12 cellular contexts compared by ENCODE assay signal in the genomic region with DNA sequence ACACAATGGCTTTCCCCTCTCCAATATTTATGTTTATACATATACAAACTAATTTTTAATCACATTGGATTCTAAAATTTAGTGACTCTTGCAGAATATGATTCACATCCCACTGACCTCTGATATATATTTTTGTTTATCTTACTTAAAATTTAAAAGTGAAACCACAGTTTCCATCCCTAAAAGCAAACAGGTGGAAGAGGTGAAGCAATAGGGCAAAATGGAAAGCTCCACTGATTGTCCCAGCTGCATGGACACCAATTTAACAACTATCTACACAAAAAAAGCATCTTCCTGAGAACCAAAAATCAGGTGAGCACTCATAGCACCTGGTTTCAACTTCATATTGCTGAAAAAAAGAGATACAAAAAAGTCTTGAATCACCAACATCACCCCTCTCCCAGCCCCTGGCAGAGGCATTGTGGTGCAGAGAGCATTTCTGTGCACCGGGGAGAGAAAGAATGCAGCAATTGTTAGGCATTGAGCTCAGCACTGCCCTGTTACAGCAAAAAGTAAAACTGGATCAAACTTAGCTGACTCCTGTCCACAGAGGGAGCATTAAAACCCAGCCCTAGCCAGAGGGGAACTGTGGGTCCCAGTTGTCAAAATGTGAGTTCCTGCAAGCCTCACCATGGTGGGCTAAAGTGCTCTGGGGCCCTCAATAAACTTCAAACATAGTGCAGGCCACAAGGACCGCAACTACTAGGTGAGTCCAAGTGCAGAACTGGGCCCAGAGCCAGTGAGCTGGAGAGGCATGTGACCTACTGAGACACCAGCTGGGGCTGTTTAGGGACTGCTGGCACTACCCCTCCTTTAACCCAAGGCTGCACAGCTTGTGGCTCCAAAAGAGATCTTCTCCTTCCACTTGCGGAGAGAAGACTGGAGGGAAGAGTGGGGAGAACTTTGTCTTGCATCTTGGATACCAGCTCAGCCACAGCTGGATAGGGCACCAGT.
DNase-seq lines count a peak whose midpoint lies in the region; ATAC-seq, FAIRE-seq and TF ChIP-seq lines count a peak whose summit lies in the region.
"Had no signal": no experiment of that assay in that cellular context is flagged by ENCODE, and none has a peak within 500 bp of the region (broad histone marks: within the 10 kb centered on the region; RNA-seq: fewer than 3 reads in every experiment).

No MANE protein-coding gene starts in this region.

- no peak for ATAC-seq in stimulated activated naive CD8-positive, alpha-beta T cell treated with anti-CD3 and anti-CD28 coated beads, Interleukin-15, amount 100 ng/mL, for 72 hours
- ATAC-seq in GM18498 (IDR thresholded peaks at IDR 0.05; ENCODE audit: unreplicated experiment) (no peak), GM19035 (IDR thresholded peaks at IDR 0.05; ENCODE audit: unreplicated experiment) (no peak)
- ATAC-seq: naive thymus-derived CD8-positive, alpha-beta T cell had no signal

- H3K4me3 ChIP-seq in left ventricle myocardium inferior: no peak overlapping the region

- no peak for TF ChIP-seq CTCF in left ventricle myocardium inferior (IDR thresholded peaks at IDR 0.05; ENCODE audit: borderline replicate concordance)

- H3K27me3 ChIP-seq in left ventricle myocardium inferior (ENCODE audit: low read depth): no peaks in the 10 kb centered on the region

- peaks cover 13% of the 10 kb centered on the region for H3K4me1 Mint-ChIP-seq in stimulated activated naive CD8-positive, alpha-beta T cell treated with anti-CD3 and anti-CD28 coated beads, Interleukin-15, amount 100 ng/mL, for 72 hours

- H3K9me3 ChIP-seq in left ventricle myocardium inferior (replicated peaks): peaks cover 6% of the 10 kb centered on the region

- H3K27me3 Mint-ChIP-seq in stimulated activated naive CD8-positive, alpha-beta T cell treated with anti-CD3 and anti-CD28 coated beads, Interleukin-15, amount 100 ng/mL, for 72 hours: no peaks in the 10 kb centered on the region
- H3K27me3 Mint-ChIP-seq: CD4-positive, alpha-beta memory T cell; naive thymus-derived CD8-positive, alpha-beta T cell had no signal

- H3K36me3 ChIP-seq in left ventricle myocardium inferior: peaks cover 65% of the 10 kb centered on the region

- in situ Hi-C loops in SK-MEL-5 (cut with HindIII; ENCODE audit: low pct_unique_long_range_greater_than_20kb, low sequenced_read_pairs): no loop called here

- H3K4me3 Mint-ChIP-seq in stimulated activated naive CD8-positive, alpha-beta T cell treated with anti-CD3 and anti-CD28 coated beads, Interleukin-15, amount 100 ng/mL, for 72 hours: no peak overlapping the region
- H3K4me3 Mint-ChIP-seq: CD4-positive, alpha-beta memory T cell; naive thymus-derived CD8-positive, alpha-beta T cell had no signal

- FAIRE-seq in H54 (lab: Jason Lieb, UNC): peak; percentile 36

- H3K9me3 Mint-ChIP-seq in stimulated activated naive CD8-positive, alpha-beta T cell treated with anti-CD3 and anti-CD28 coated beads, Interleukin-15, amount 100 ng/mL, for 72 hours: peaks cover 4 to 6% of the 10 kb centered on the region in 2 donors

- TF ChIP-seq POLR2A in H54 (IDR thresholded peaks at IDR 0.05; ENCODE audit: low read depth, low read length): no peak

- peak overlapping the region in 1 of 2 donors; percentile 19 for H3K27ac Mint-ChIP-seq in stimulated activated naive CD8-positive, alpha-beta T cell treated with anti-CD3 and anti-CD28 coated beads, Interleukin-15, amount 100 ng/mL, for 72 hours

- H3K27ac ChIP-seq in left ventricle myocardium inferior (replicated peaks): peak overlapping the region; percentile 55

- intact Hi-C loops in left ventricle myocardium inferior (cut with micrococcal nuclease): no loop called here

- peaks cover 27% of the 10 kb centered on the region for H3K4me1 ChIP-seq in left ventricle myocardium inferior

- DNase-seq in H54 (ENCODE audit: insufficient read length, low spot score): no peak
- peak; percentile 17 for DNase-seq in SK-MEL-5 (ENCODE audit: low read depth, low spot score)
- DNase-seq in left ventricle myocardium inferior: peak; percentile 76
- DNase-seq in putamen (ENCODE audit: low spot score): peak; percentile 5
- DNase-seq in 8988T: no peak
- DNase-seq in stimulated activated naive CD8-positive, alpha-beta T cell treated with anti-CD3 and anti-CD28 coated beads, Interleukin-15, amount 100 ng/mL, for 72 hours: no peak
- DNase-seq: CD4-positive, alpha-beta memory T cell; effector CD8-positive, alpha-beta T cell; naive thymus-derived CD8-positive, alpha-beta T cell; NCI-H2081 had no signal

Comparison
In these comparisons a context has a peak if more than half of its experiments do, and no peak if none do; other contexts are left out.
1. DNase-seq: peak in SK-MEL-5 (single experiment), left ventricle myocardium inferior (single experiment) and putamen (single experiment); none in H54 (single experiment), 8988T (single experiment) and stimulated activated naive CD8-positive, alpha-beta T cell treated with anti-CD3 and anti-CD28 coated beads, Interleukin-15, amount 100 ng/mL, for 72 hours (0 of 2).